In the genomic region with DNA sequence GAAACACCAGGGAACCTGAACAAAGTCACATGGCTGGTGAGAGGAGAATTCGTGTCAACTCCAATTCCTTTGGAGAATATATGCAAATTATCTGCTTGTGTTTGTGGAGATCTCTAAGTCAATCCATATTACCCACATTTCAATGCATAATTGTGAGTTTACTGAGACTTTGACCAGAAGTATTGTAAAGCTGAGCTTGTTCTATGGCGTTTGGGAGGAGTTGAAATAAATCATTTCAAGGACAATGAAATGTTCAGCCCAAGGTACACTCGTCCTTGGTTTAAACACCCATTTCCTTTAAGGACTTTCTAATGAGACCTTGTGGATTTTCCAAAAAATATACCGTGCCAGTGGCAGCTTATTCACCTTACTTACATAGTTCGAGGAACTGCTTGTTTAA, we compare ENCODE assay signal across 20 cellular contexts.
"Had no signal": no experiment of that assay in that cellular context is flagged by ENCODE, and none has a peak within 500 bp of the region (broad histone marks: within the 10 kb centered on the region; RNA-seq: fewer than 3 reads in every experiment).

No MANE protein-coding gene starts in this region.

- H3K4me1 Mint-ChIP-seq: activated CD8-positive, alpha-beta memory T cell treated with anti-CD3 and anti-CD28 coated beads, Interleukin-2, amount 10 ng/mL, durations not matched to agents 7 days and 5 days had no signal

- H3K27me3 ChIP-seq: brain microvascular endothelial cell had no signal

- H3K36me3 Mint-ChIP-seq: activated CD8-positive, alpha-beta memory T cell treated with anti-CD3 and anti-CD28 coated beads, Interleukin-2, amount 10 ng/mL, durations not matched to agents 7 days and 5 days; activated naive CD8-positive, alpha-beta T cell had no signal

- H3K27ac ChIP-seq: brain microvascular endothelial cell had no signal

- H3K27ac Mint-ChIP-seq: activated CD8-positive, alpha-beta memory T cell treated with anti-CD3 and anti-CD28 coated beads, Interleukin-2, amount 10 ng/mL, durations not matched to agents 7 days and 5 days; activated naive CD8-positive, alpha-beta T cell; activated T-cell treated with anti-CD3 and anti-CD28 coated beads, Interleukin-2, amount 50 U/mL, for 24 hours; activated T-helper 1 cell treated with anti-CD3 and anti-CD28 coated beads, Interleukin-12 subunit alpha, Interleukin-12 subunit beta, Interleukin-2, Interleukin-4 antibody, amounts not matched to agents 30 ng/mL and 10 ng/mL and 1 ng/mL, durations not matched to agents 14 hours and 24 hours and 36 hours had no signal

- H3K27me3 Mint-ChIP-seq: activated CD8-positive, alpha-beta memory T cell treated with anti-CD3 and anti-CD28 coated beads, Interleukin-2, amount 10 ng/mL, durations not matched to agents 7 days and 5 days; activated naive CD8-positive, alpha-beta T cell; activated T-cell treated with anti-CD3 and anti-CD28 coated beads, Interleukin-2, amount 50 U/mL, for 24 hours had no signal

- H3K36me3 ChIP-seq: brain microvascular endothelial cell had no signal

- H3K9me3 Mint-ChIP-seq: activated T-cell treated with anti-CD3 and anti-CD28 coated beads, Interleukin-2, amount 50 U/mL, for 24 hours; activated T-helper 1 cell treated with anti-CD3 and anti-CD28 coated beads, Interleukin-12 subunit alpha, Interleukin-12 subunit beta, Interleukin-2, Interleukin-4 antibody, amounts not matched to agents 30 ng/mL and 10 ng/mL and 1 ng/mL, durations not matched to agents 14 hours and 24 hours and 36 hours had no signal

- H3K4me3 Mint-ChIP-seq: activated CD8-positive, alpha-beta memory T cell treated with anti-CD3 and anti-CD28 coated beads, Interleukin-2, amount 10 ng/mL, durations not matched to agents 7 days and 5 days; activated naive CD8-positive, alpha-beta T cell; activated T-cell treated with anti-CD3 and anti-CD28 coated beads, Interleukin-2, amount 50 U/mL, for 24 hours; activated T-helper 1 cell treated with anti-CD3 and anti-CD28 coated beads, Interleukin-12 subunit alpha, Interleukin-12 subunit beta, Interleukin-2, Interleukin-4 antibody, amounts not matched to agents 30 ng/mL and 10 ng/mL and 1 ng/mL, durations not matched to agents 14 hours and 24 hours and 36 hours had no signal

- DNase-seq: activated CD4-positive, alpha-beta T cell treated with anti-CD3 and anti-CD28 coated beads for 48 hours; activated CD4-positive, alpha-beta T cell treated with anti-CD3 and anti-CD28 coated beads, Interleukin-2, amount 50 U/mL, for 4 hours; activated CD4-positive, CD25-positive, alpha-beta regulatory T cell treated with anti-CD3 and anti-CD28 coated beads, Interleukin-2, amount 50 U/mL, for 72 hours; activated CD8-positive, alpha-beta memory T cell treated with anti-CD3 and anti-CD28 coated beads, Interleukin-2, amount 10 ng/mL, durations not matched to agents 7 days and 5 days; activated effector memory CD4-positive, alpha-beta T cell treated with Interleukin-2 at 50 U/mL for 16 hours; activated naive CD4-positive, alpha-beta T cell treated with Interleukin-2 at 50 U/mL for 16 hours; activated T-cell treated with anti-CD3 and anti-CD28 coated beads, Interleukin-2, amount 50 U/mL, for 24 hours; amygdala; brain microvascular endothelial cell; cerebellar nuclear complex; NCI-H1105 treated with DMSO at 0.1 percent for 48 hours; NCI-H1436 treated with DMSO at 0.1 percent for 48 hours; NCI-H187; NCI-H2081; NCI-H510A treated with DMSO at 0.1 percent for 48 hours; SIG-M5; T-helper 2 cell; T1000 had no signal

- ATAC-seq: activated CD8-positive, alpha-beta memory T cell treated with anti-CD3 and anti-CD28 coated beads, Interleukin-2, amount 10 ng/mL, durations not matched to agents 7 days and 5 days had no signal
